In genomic region chr14:106277503-106277902, GRCh38 we compare ENCODE assay signal across 9 cellular contexts.
DNase-seq lines count a peak whose midpoint lies in the region; ATAC-seq and TF ChIP-seq lines count a peak whose summit lies in the region.
"Had no signal": no experiment of that assay in that cellular context is flagged by ENCODE, and none has a peak within 500 bp of the region (broad histone marks: within the 10 kb centered on the region; RNA-seq: fewer than 3 reads in every experiment).

No MANE protein-coding gene starts in this region.

- no peak overlapping the region for H3K4me3 Mint-ChIP-seq in activated naive CD8-positive, alpha-beta T cell treated with anti-CD3 and anti-CD28 coated beads, Interleukin-2, amount 50 U/mL, for 24 hours
- peak overlapping the region; percentile 38 for H3K4me3 Mint-ChIP-seq in stimulated activated memory B cell treated with anti-CD40 and anti-IgM and Interleukin-4, amounts not matched to agents 10 μg/mL and 1 μg/mL and 100 μg/mL, for 72 hours

- no peaks in the 10 kb centered on the region for H3K4me1 ChIP-seq in OCI-LY3 (ENCODE audit: low read length)
- H3K4me1 ChIP-seq: esophagus muscularis mucosa had no signal

- peaks cover 17% of the 10 kb centered on the region for H3K4me1 Mint-ChIP-seq in activated naive CD8-positive, alpha-beta T cell treated with anti-CD3 and anti-CD28 coated beads, Interleukin-2, amount 50 U/mL, for 24 hours
- peaks cover 13% of the 10 kb centered on the region for H3K4me1 Mint-ChIP-seq in stimulated activated memory B cell treated with anti-CD40 and anti-IgM and Interleukin-4, amounts not matched to agents 10 μg/mL and 1 μg/mL and 100 μg/mL, for 72 hours

- no peak overlapping the region for H3K4me2 ChIP-seq in OCI-LY3 (ENCODE audit: low read length)

- H3K9me3 Mint-ChIP-seq in activated naive CD8-positive, alpha-beta T cell treated with anti-CD3 and anti-CD28 coated beads, Interleukin-2, amount 50 U/mL, for 24 hours = no peaks in the 10 kb centered on the region
- H3K9me3 Mint-ChIP-seq in stimulated activated memory B cell treated with anti-CD40 and anti-IgM and Interleukin-4, amounts not matched to agents 10 μg/mL and 1 μg/mL and 100 μg/mL, for 72 hours = no peaks in the 10 kb centered on the region

- H3K27me3 Mint-ChIP-seq in activated naive CD8-positive, alpha-beta T cell treated with anti-CD3 and anti-CD28 coated beads, Interleukin-2, amount 50 U/mL, for 24 hours = peaks cover 20% of the 10 kb centered on the region
- no peaks in the 10 kb centered on the region for H3K27me3 Mint-ChIP-seq in stimulated activated memory B cell treated with anti-CD40 and anti-IgM and Interleukin-4, amounts not matched to agents 10 μg/mL and 1 μg/mL and 100 μg/mL, for 72 hours

- peaks cover 23% of the 10 kb centered on the region for H3K27me3 ChIP-seq in OCI-LY3 (ENCODE audit: low read depth, low read length)

- no peaks in the 10 kb centered on the region for H3K79me2 ChIP-seq in OCI-LY3 (ENCODE audit: low read length)

- no peak overlapping the region for H3K27ac Mint-ChIP-seq in activated naive CD8-positive, alpha-beta T cell treated with anti-CD3 and anti-CD28 coated beads, Interleukin-2, amount 50 U/mL, for 24 hours
- no peak overlapping the region for H3K27ac Mint-ChIP-seq in stimulated activated memory B cell treated with anti-CD40 and anti-IgM and Interleukin-4, amounts not matched to agents 10 μg/mL and 1 μg/mL and 100 μg/mL, for 72 hours

- H3K27ac ChIP-seq in OCI-LY3 (ENCODE audit: low read length) = no peak overlapping the region
- H3K27ac ChIP-seq: esophagus muscularis mucosa had no signal

- DNase-seq in activated effector memory CD4-positive, alpha-beta T cell treated with anti-CD3 and anti-CD28 coated beads, Interleukin-2, amount 50 U/mL, for 16 hours = peak; percentile 72
- no peak for DNase-seq in activated effector memory CD4-positive, alpha-beta T cell treated with Interleukin-2 at 50 U/mL for 16 hours
- DNase-seq in activated naive CD8-positive, alpha-beta T cell treated with anti-CD3 and anti-CD28 coated beads, Interleukin-2, amount 50 U/mL, for 24 hours = peak; percentile 56
- no peak for DNase-seq in DMS153 treated with DMSO at 0.1 percent for 48 hours (lab: John Stamatoyannopoulos, UW; ENCODE audit: unreplicated experiment)
- DNase-seq in Kasumi-1 (lab: John Stamatoyannopoulos, UW) = no peak

- no peaks in the 10 kb centered on the region for H3K36me3 Mint-ChIP-seq in activated naive CD8-positive, alpha-beta T cell treated with anti-CD3 and anti-CD28 coated beads, Interleukin-2, amount 50 U/mL, for 24 hours (ENCODE audit: low read depth)
- no peaks in the 10 kb centered on the region for H3K36me3 Mint-ChIP-seq in stimulated activated memory B cell treated with anti-CD40 and anti-IgM and Interleukin-4, amounts not matched to agents 10 μg/mL and 1 μg/mL and 100 μg/mL, for 72 hours

- peak; percentile 70 for TF ChIP-seq CTCF in OCI-LY3 (IDR thresholded peaks at IDR 0.05; ENCODE audit: low read depth, low read length)

- no peak overlapping the region for H2AFZ ChIP-seq in OCI-LY3 (ENCODE audit: low read depth, low read length)

- no peak overlapping the region for H3K9ac ChIP-seq in OCI-LY3 (ENCODE audit: low read length)

- H3K9me3 ChIP-seq in OCI-LY3 (ENCODE audit: insufficient read depth, low read length) = no peaks in the 10 kb centered on the region
- H3K9me3 ChIP-seq: esophagus muscularis mucosa had no signal

- no peak for ATAC-seq in activated naive CD8-positive, alpha-beta T cell treated with anti-CD3 and anti-CD28 coated beads, Interleukin-2, amount 50 U/mL, for 24 hours
- ATAC-seq in stimulated activated memory B cell treated with anti-CD40 and anti-IgM and Interleukin-4, amounts not matched to agents 10 μg/mL and 1 μg/mL and 100 μg/mL, for 72 hours = no peak
- ATAC-seq in HG02970 (IDR thresholded peaks at IDR 0.05; ENCODE audit: low FRiP score, unreplicated experiment) = no peak

- no peaks in the 10 kb centered on the region for H4K20me1 ChIP-seq in OCI-LY3 (ENCODE audit: insufficient read depth, low read length)

- no peaks in the 10 kb centered on the region for H3K36me3 ChIP-seq in OCI-LY3 (replicated peaks; ENCODE audit: low read depth, low read length)
- H3K36me3 ChIP-seq: esophagus muscularis mucosa had no signal

- no peak overlapping the region for H3K4me3 ChIP-seq in OCI-LY3 (ENCODE audit: low read length)
- H3K4me3 ChIP-seq: esophagus muscularis mucosa had no signal

Comparison
In these comparisons a context has a peak if more than half of its experiments do, and no peak if none do; other contexts are left out.
1. DNase-seq: peak in activated effector memory CD4-positive, alpha-beta T cell treated with anti-CD3 and anti-CD28 coated beads, Interleukin-2, amount 50 U/mL, for 16 hours (single experiment) and activated naive CD8-positive, alpha-beta T cell treated with anti-CD3 and anti-CD28 coated beads, Interleukin-2, amount 50 U/mL, for 24 hours (single experiment); none in activated effector memory CD4-positive, alpha-beta T cell treated with Interleukin-2 at 50 U/mL for 16 hours (single experiment), DMS153 treated with DMSO at 0.1 percent for 48 hours (single experiment) and Kasumi-1 (0 of 2).